ENCODE assay signal across 19 cellular contexts in genomic region chr1:150226486-150226885, GRCh38. TPM values are rescaled to one million over a fixed set of nuclear protein-coding genes. Genes with fewer than 3 reads are reported as not detected.
DNase-seq lines count a peak whose midpoint lies in the region; ATAC-seq, FAIRE-seq and TF ChIP-seq lines count a peak whose summit lies in the region.
"Had no signal": no experiment of that assay in that cellular context is flagged by ENCODE, and none has a peak within 500 bp of the region (broad histone marks: within the 10 kb centered on the region; RNA-seq: fewer than 3 reads in every experiment).

No MANE protein-coding gene starts in this region.

- peaks cover 8% of the 10 kb centered on the region for H3K4me1 Mint-ChIP-seq in activated naive CD8-positive, alpha-beta T cell treated with anti-CD3 and anti-CD28 coated beads for 36 hours
- peaks cover 2% of the 10 kb centered on the region for H3K4me1 Mint-ChIP-seq in activated naive CD8-positive, alpha-beta T cell treated with anti-CD3 and anti-CD28 coated beads, Interleukin-2, amount 50 U/mL, for 24 hours
- H3K4me1 Mint-ChIP-seq in IgD-negative memory B cell, result peaks cover 16 to 19% (median 18%) of the 10 kb centered on the region in 3 donors
- H3K4me1 Mint-ChIP-seq in stimulated activated memory B cell treated with anti-CD40 and anti-IgM and Interleukin-4, amounts not matched to agents 10 μg/mL and 1 μg/mL and 100 μg/mL, for 72 hours, result peaks cover 21% of the 10 kb centered on the region

- H3K9me3 ChIP-seq in GM12878 (replicated peaks; ENCODE audit: control insufficient read depth, insufficient read depth, low read length), result no peaks in the 10 kb centered on the region

- H3K27ac ChIP-seq in GM12878 (ENCODE audit: control insufficient read depth, insufficient read depth), result no peak overlapping the region; the same call in 1 of the 2 replicates
- H3K27ac ChIP-seq: GM23248, RWPE1 had no signal

- intact Hi-C loops in GM12878 (cut with micrococcal nuclease; ENCODE audit: unreplicated experiment), result no loop called here

- no peaks in the 10 kb centered on the region for H3K27me3 ChIP-seq in GM12878 (replicated peaks in 1 of 2; ENCODE audit: control insufficient read depth in 2 of 2, insufficient read depth in 2 of 2, low read length in 1 of 2)

- peaks cover 42% of the 10 kb centered on the region for H3K36me3 Mint-ChIP-seq in activated naive CD8-positive, alpha-beta T cell treated with anti-CD3 and anti-CD28 coated beads for 36 hours
- peaks cover 62% of the 10 kb centered on the region for H3K36me3 Mint-ChIP-seq in activated naive CD8-positive, alpha-beta T cell treated with anti-CD3 and anti-CD28 coated beads, Interleukin-2, amount 50 U/mL, for 24 hours (ENCODE audit: low read depth)
- H3K36me3 Mint-ChIP-seq in IgD-negative memory B cell, result peaks cover 13% of the 10 kb centered on the region
- H3K36me3 Mint-ChIP-seq in stimulated activated memory B cell treated with anti-CD40 and anti-IgM and Interleukin-4, amounts not matched to agents 10 μg/mL and 1 μg/mL and 100 μg/mL, for 72 hours, result peaks cover 70% of the 10 kb centered on the region

- no peak for TF ChIP-seq EP300 in GM12878 (IDR thresholded peaks at IDR 0.05; ENCODE audit: borderline replicate concordance in 1 of 2, control insufficient read depth in 1 of 2, low read depth in 2 of 2, low read length in 2 of 2)

- RAD21 ChIA-PET in GM12878 (lab: Charles Lee; ENCODE audit: unreplicated experiment), result interaction anchor here (1.2 kb wide), 1 partner anchor 153 kb away, joined by 4 read pairs; no protein-coding TSS in a partner anchor

- H3K4me2 ChIP-seq in GM12878 (ENCODE audit: control insufficient read depth, insufficient read depth), result no peak overlapping the region

- H3K9ac ChIP-seq in GM12878 (ENCODE audit: control insufficient read depth, insufficient read depth, low read length), result no peak overlapping the region
- H3K9ac ChIP-seq: GM23248 had no signal

- no peaks in the 10 kb centered on the region for H3K9me3 Mint-ChIP-seq in activated naive CD8-positive, alpha-beta T cell treated with anti-CD3 and anti-CD28 coated beads for 36 hours
- no peaks in the 10 kb centered on the region for H3K9me3 Mint-ChIP-seq in activated naive CD8-positive, alpha-beta T cell treated with anti-CD3 and anti-CD28 coated beads, Interleukin-2, amount 50 U/mL, for 24 hours
- no peaks in the 10 kb centered on the region for H3K9me3 Mint-ChIP-seq in IgD-negative memory B cell
- no peaks in the 10 kb centered on the region for H3K9me3 Mint-ChIP-seq in stimulated activated memory B cell treated with anti-CD40 and anti-IgM and Interleukin-4, amounts not matched to agents 10 μg/mL and 1 μg/mL and 100 μg/mL, for 72 hours
- H3K9me3 Mint-ChIP-seq: CD4-positive, CD25-positive, alpha-beta regulatory T cell had no signal

- no peak for TF ChIP-seq POLR2A in GM12878 (IDR thresholded peaks at IDR 0.05; ENCODE audit: low read depth, low read length)

- in situ Hi-C loops in GM12878 (cut with MboI), result no loop called here

- ATAC-seq in activated naive CD8-positive, alpha-beta T cell treated with anti-CD3 and anti-CD28 coated beads, Interleukin-2, amount 50 U/mL, for 24 hours, result no peak
- ATAC-seq in GM12878, result no peak
- no peak for ATAC-seq in stimulated activated memory B cell treated with anti-CD40 and anti-IgM and Interleukin-4, amounts not matched to agents 10 μg/mL and 1 μg/mL and 100 μg/mL, for 72 hours
- ATAC-seq: HCT116, PC-3 had no signal

- POLR2A ChIA-PET in GM12878 (lab: Charles Lee), result interaction anchor here (0.6 kb wide), 1 partner anchor 302 kb away, joined by 4 read pairs; no protein-coding TSS in a partner anchor

- no peak for TF ChIP-seq RAD21 in GM12878 (IDR thresholded peaks at IDR 0.05; ENCODE audit: insufficient read depth, low read depth, low read length)

- CTCF ChIA-PET in GM12878 (lab: Yijun Ruan, JAX), result interaction anchor here (0.6 to 1.0 kb wide), 3 partner anchors 55 to 154 kb away, joined by 3 read pairs; no protein-coding TSS in a partner anchor

- BruUV-seq in GM12878 (replicated peaks; lab: Mats Ljungman, UMichigan), result TSS peak; percentile 27

- no peaks in the 10 kb centered on the region for H3K27me3 Mint-ChIP-seq in activated naive CD8-positive, alpha-beta T cell treated with anti-CD3 and anti-CD28 coated beads for 36 hours
- no peaks in the 10 kb centered on the region for H3K27me3 Mint-ChIP-seq in activated naive CD8-positive, alpha-beta T cell treated with anti-CD3 and anti-CD28 coated beads, Interleukin-2, amount 50 U/mL, for 24 hours
- no peaks in the 10 kb centered on the region for H3K27me3 Mint-ChIP-seq in IgD-negative memory B cell
- no peaks in the 10 kb centered on the region for H3K27me3 Mint-ChIP-seq in stimulated activated memory B cell treated with anti-CD40 and anti-IgM and Interleukin-4, amounts not matched to agents 10 μg/mL and 1 μg/mL and 100 μg/mL, for 72 hours
- H3K27me3 Mint-ChIP-seq: CD4-positive, CD25-positive, alpha-beta regulatory T cell had no signal

- H3K79me2 ChIP-seq in GM12878 (ENCODE audit: control insufficient read depth, insufficient read depth, low read length), result peaks cover 14% of the 10 kb centered on the region

- FAIRE-seq in GM12878 (lab: Jason Lieb, UNC), result peak; percentile 35
- FAIRE-seq: GM18507 had no signal

- 68% methylated on average over 2 of the region's 2 CpGs for WGBS in GM12878 (ENCODE audit: insufficient coverage, insufficient replicate concordance, low lambda C conversion rate, missing lambda C conversion rate)

- H4K20me1 ChIP-seq in GM12878 (ENCODE audit: control insufficient read depth, insufficient read depth), result no peaks in the 10 kb centered on the region

- no peak for DNase-seq in activated naive CD8-positive, alpha-beta T cell treated with anti-CD3 and anti-CD28 coated beads for 36 hours
- no peak for DNase-seq in activated naive CD8-positive, alpha-beta T cell treated with anti-CD3 and anti-CD28 coated beads, Interleukin-2, amount 50 U/mL, for 24 hours
- DNase-seq in GM12878 (ENCODE audit: low read depth, low spot score) (no peak), NK-92 (lab: John Stamatoyannopoulos, UW; ENCODE audit: unreplicated experiment) (no peak), NCI-H510A (lab: John Stamatoyannopoulos, UW) (no peak)
- DNase-seq: ACHN; CD4-positive, CD25-positive, alpha-beta regulatory T cell; DMS79; GM23248; NCI-H1436; NCI-H2029; NCI-H2171; NCI-H446; PC-3 had no signal

- H2AFZ ChIP-seq in GM12878 (ENCODE audit: control insufficient read depth, low read depth, low read length), result no peak overlapping the region
- H2AFZ ChIP-seq: GM23248 had no signal

- H3K36me3 ChIP-seq in GM12878 (ENCODE audit: control insufficient read depth in 2 of 2, insufficient read depth in 2 of 2, low read length in 1 of 2), result peaks cover 7 to 39% of the 10 kb centered on the region in 2 experiments

- no peak for TF ChIP-seq CTCF in GM12878 (IDR thresholded peaks at IDR 0.05 in 2 of 3, conservative IDR thresholded peaks at IDR 0.05 in 1 of 3; ENCODE audit: control insufficient read depth in 2 of 3, extremely low read depth in 1 of 3, insufficient read depth in 1 of 3, low read depth in 3 of 3, low read length in 3 of 3)

- H3K4me3 Mint-ChIP-seq in activated naive CD8-positive, alpha-beta T cell treated with anti-CD3 and anti-CD28 coated beads for 36 hours, result no peak overlapping the region
- H3K4me3 Mint-ChIP-seq in activated naive CD8-positive, alpha-beta T cell treated with anti-CD3 and anti-CD28 coated beads, Interleukin-2, amount 50 U/mL, for 24 hours, result no peak overlapping the region
- peak overlapping the region in 1 of 4 donors; percentile 49 for H3K4me3 Mint-ChIP-seq in IgD-negative memory B cell
- no peak overlapping the region for H3K4me3 Mint-ChIP-seq in stimulated activated memory B cell treated with anti-CD40 and anti-IgM and Interleukin-4, amounts not matched to agents 10 μg/mL and 1 μg/mL and 100 μg/mL, for 72 hours
- H3K4me3 Mint-ChIP-seq: CD4-positive, CD25-positive, alpha-beta regulatory T cell had no signal

- no peaks in the 10 kb centered on the region; the same call in 1 of the 2 replicates for H3K4me1 ChIP-seq in GM12878 (ENCODE audit: control insufficient read depth, insufficient read depth, low read length)

- H3K27ac Mint-ChIP-seq in activated naive CD8-positive, alpha-beta T cell treated with anti-CD3 and anti-CD28 coated beads for 36 hours, result peak overlapping the region; percentile 9
- no peak overlapping the region for H3K27ac Mint-ChIP-seq in activated naive CD8-positive, alpha-beta T cell treated with anti-CD3 and anti-CD28 coated beads, Interleukin-2, amount 50 U/mL, for 24 hours
- H3K27ac Mint-ChIP-seq in IgD-negative memory B cell, result peak overlapping the region; percentile 33 to 47 (median 35)
- H3K27ac Mint-ChIP-seq in stimulated activated memory B cell treated with anti-CD40 and anti-IgM and Interleukin-4, amounts not matched to agents 10 μg/mL and 1 μg/mL and 100 μg/mL, for 72 hours, result peak overlapping the region; percentile 50
- H3K27ac Mint-ChIP-seq: CD4-positive, CD25-positive, alpha-beta regulatory T cell had no signal

- H3K4me3 ChIP-seq in GM12878, result no peak overlapping the region
- H3K4me3 ChIP-seq: GM23248 had no signal

- SMC1A ChIA-PET in GM12878 (lab: Charles Lee; ENCODE audit: uncharacterized antibody, unreplicated experiment), result interaction anchor here (0.6 kb wide), 2 partner anchors 18 to 293 kb away, joined by 3 to 4 read pairs; no protein-coding TSS in a partner anchor

RNA-seq across cellular contexts. Expression of gene ANP32E, which starts 9.4 kb away (rescaled TPM):
- 100 to 1,000 TPM; 176 to 191 TPM for total RNA-seq in activated naive CD8-positive, alpha-beta T cell treated with anti-CD3 and anti-CD28 coated beads for 36 hours
- polyA plus RNA-seq in IgD-negative memory B cell (52.9 TPM), GM12878 (2011; rRNA removed) (67.6 and 129 TPM in 2 replicates), GM12878 (2014; fragmentation: Illumina TruSeq; extraction: Trizol) (137 and 179 TPM in 2 replicates), GM12878 (2014; fragmentation: Nextera tagmentation; extraction: Ambion mirVana) (100 to 1,000 TPM; 142 to 250 TPM), GM12878 (2014; rRNA removed) (66.3 and 73.2 TPM in 2 replicates), GM12878 (2016; fragmentation: Nextera tagmentation; extraction: Ambion mirVana) (100 to 1,000 TPM; 240 to 243 TPM)
- total RNA-seq in GM12878 (2013; cell fraction: nucleolus; rRNA removed), result 14.2 and 14.8 TPM in 2 replicates
- total RNA-seq in GM12878 (2014; rRNA removed) (59.2 and 73.2 TPM in 2 replicates), GM12878 (2014; rRNA removed; fragmentation: Illumina TruSeq; extraction: Trizol) (106 and 111 TPM in 2 replicates), GM12878 (2021) (92.8 and 98.6 TPM in 2 replicates)
- 36.7 TPM for polyA plus RNA-seq in GM12878 (2011; ENCODE audit: low read depth)
- polyA plus RNA-seq in GM12878 (2011; cell fraction: cytosol; rRNA removed), result 13.3 and 15.5 TPM in 2 replicates
- 7.3 and 13.6 TPM in 2 replicates for polyA plus RNA-seq in GM12878 (2011; cell fraction: nucleus; rRNA removed)
- polyA plus RNA-seq in GM12878 (2012), result 74.4 and 94.2 TPM in 2 replicates
- polyA minus RNA-seq in GM12878 (2011; rRNA and poly(A)+ RNA removed), result 26.5 and 33.6 TPM in 2 replicates
- polyA minus RNA-seq in GM12878 (2011; cell fraction: cytosol; rRNA and poly(A)+ RNA removed), result 25.5 and 28.5 TPM in 2 replicates
- 7.5 and 14.4 TPM in 2 replicates for polyA minus RNA-seq in GM12878 (2011; cell fraction: nucleus; rRNA and poly(A)+ RNA removed)

RNA-seq across cellular contexts. Expression of gene CA14, which starts 31.1 kb away (rescaled TPM):
- not detected for total RNA-seq in activated naive CD8-positive, alpha-beta T cell treated with anti-CD3 and anti-CD28 coated beads for 36 hours
- 0.71 TPM for polyA plus RNA-seq in IgD-negative memory B cell
- total RNA-seq in GM12878 (2013; cell fraction: nucleolus; rRNA removed), result not detected in 2 replicates
- not detected in 2 replicates for total RNA-seq in GM12878 (2014; rRNA removed)
- total RNA-seq in GM12878 (2014; rRNA removed; fragmentation: Illumina TruSeq; extraction: Trizol), result not detected in 2 replicates
- total RNA-seq in GM12878 (2021), result not detected in 2 replicates
- 0.28 TPM for polyA plus RNA-seq in GM12878 (2011; ENCODE audit: low read depth)
- not detected in 2 replicates for polyA plus RNA-seq in GM12878 (2011; rRNA removed)
- not detected in 2 replicates for polyA plus RNA-seq in GM12878 (2011; cell fraction: cytosol; rRNA removed)
- polyA plus RNA-seq in GM12878 (2011; cell fraction: nucleus; rRNA removed), result not detected in 2 replicates
- 0.29 and 0.69 TPM in 2 replicates for polyA plus RNA-seq in GM12878 (2012)
- not detected in 2 replicates for polyA plus RNA-seq in GM12878 (2014; fragmentation: Illumina TruSeq; extraction: Trizol)
- under 1 TPM; 0.11 to 0.26 TPM for polyA plus RNA-seq in GM12878 (2014; fragmentation: Nextera tagmentation; extraction: Ambion mirVana)
- not detected in 2 replicates for polyA plus RNA-seq in GM12878 (2014; rRNA removed)
- polyA plus RNA-seq in GM12878 (2016; fragmentation: Nextera tagmentation; extraction: Ambion mirVana), result under 1 TPM; 0.32 to 0.35 TPM
- not detected in 2 replicates for polyA minus RNA-seq in GM12878 (2011; rRNA and poly(A)+ RNA removed)
- polyA minus RNA-seq in GM12878 (2011; cell fraction: cytosol; rRNA and poly(A)+ RNA removed), result not detected in 2 replicates
- polyA minus RNA-seq in GM12878 (2011; cell fraction: nucleus; rRNA and poly(A)+ RNA removed), result not detected in 2 replicates
- total RNA-seq: CD4-positive, CD25-positive, alpha-beta regulatory T cell; GM23248; PC-3 had no signal
- polyA plus RNA-seq: GM23248 had no signal

RNA-seq across cellular contexts. Expression of gene APH1A, which starts 42.3 kb away (rescaled TPM):
- total RNA-seq in activated naive CD8-positive, alpha-beta T cell treated with anti-CD3 and anti-CD28 coated beads for 36 hours, result 100 to 1,000 TPM; 123 to 126 TPM
- polyA plus RNA-seq in IgD-negative memory B cell (78.4 TPM), GM12878 (2011; rRNA removed) (95.5 and 116 TPM in 2 replicates), GM12878 (2014; fragmentation: Illumina TruSeq; extraction: Trizol) (83.0 and 106 TPM in 2 replicates), GM12878 (2014; fragmentation: Nextera tagmentation; extraction: Ambion mirVana) (10 to 100 TPM in 1 of 2 experiments, 1 to 10 TPM in 1; 6.7 to 13.5 TPM), GM12878 (2014; rRNA removed) (123 and 124 TPM in 2 replicates), GM12878 (2016; fragmentation: Nextera tagmentation; extraction: Ambion mirVana) (10 to 100 TPM; 37.0 to 40.3 TPM)
- total RNA-seq in GM12878 (2013; cell fraction: nucleolus; rRNA removed), result 83.3 and 89.3 TPM in 2 replicates
- total RNA-seq in GM12878 (2014; rRNA removed) (93.7 and 95.7 TPM in 2 replicates), GM12878 (2014; rRNA removed; fragmentation: Illumina TruSeq; extraction: Trizol) (79.4 and 79.7 TPM in 2 replicates), GM12878 (2021) (130 TPM in 2 replicates)
- 60.5 TPM for polyA plus RNA-seq in GM12878 (2011; ENCODE audit: low read depth)
- 135 and 141 TPM in 2 replicates for polyA plus RNA-seq in GM12878 (2011; cell fraction: cytosol; rRNA removed)
- polyA plus RNA-seq in GM12878 (2011; cell fraction: nucleus; rRNA removed), result 84.7 and 101 TPM in 2 replicates
- 92.8 and 97.7 TPM in 2 replicates for polyA plus RNA-seq in GM12878 (2012)
- polyA minus RNA-seq in GM12878 (2011; rRNA and poly(A)+ RNA removed), result 136 and 150 TPM in 2 replicates
- 34.7 and 35.0 TPM in 2 replicates for polyA minus RNA-seq in GM12878 (2011; cell fraction: cytosol; rRNA and poly(A)+ RNA removed)
- 72.4 and 90.9 TPM in 2 replicates for polyA minus RNA-seq in GM12878 (2011; cell fraction: nucleus; rRNA and poly(A)+ RNA removed)

RNA-seq across cellular contexts. Expression of gene C1orf54, which starts 46.1 kb away (rescaled TPM):
- under 1 TPM; 0.48 to 0.78 TPM for total RNA-seq in activated naive CD8-positive, alpha-beta T cell treated with anti-CD3 and anti-CD28 coated beads for 36 hours
- polyA plus RNA-seq in IgD-negative memory B cell (2.9 TPM), GM12878 (2011; rRNA removed) (3.0 and 3.1 TPM in 2 replicates), GM12878 (2014; fragmentation: Illumina TruSeq; extraction: Trizol) (22.8 and 31.8 TPM in 2 replicates), GM12878 (2014; fragmentation: Nextera tagmentation; extraction: Ambion mirVana) (10 to 100 TPM; 80.3 to 87.7 TPM), GM12878 (2014; rRNA removed) (21.4 and 28.4 TPM in 2 replicates), GM12878 (2016; fragmentation: Nextera tagmentation; extraction: Ambion mirVana) (10 to 100 TPM; 32.7 to 33.0 TPM)
- 1.5 and 2.6 TPM in 2 replicates for total RNA-seq in GM12878 (2013; cell fraction: nucleolus; rRNA removed)
- total RNA-seq in GM12878 (2014; rRNA removed) (19.8 and 24.6 TPM in 2 replicates), GM12878 (2014; rRNA removed; fragmentation: Illumina TruSeq; extraction: Trizol) (24.0 and 24.6 TPM in 2 replicates), GM12878 (2021) (13.5 and 16.7 TPM in 2 replicates)
- polyA plus RNA-seq in GM12878 (2011; ENCODE audit: low read depth), result 58.2 TPM
- polyA plus RNA-seq in GM12878 (2011; cell fraction: cytosol; rRNA removed), result 1.8 and 2.5 TPM in 2 replicates
- 2.3 and 2.5 TPM in 2 replicates for polyA plus RNA-seq in GM12878 (2011; cell fraction: nucleus; rRNA removed)
- 16.8 and 23.1 TPM in 2 replicates for polyA plus RNA-seq in GM12878 (2012)
- polyA minus RNA-seq in GM12878 (2011; rRNA and poly(A)+ RNA removed), result 0.82 TPM in 1 of 2 replicates, not detected in the other
- not detected in 2 replicates for polyA minus RNA-seq in GM12878 (2011; cell fraction: cytosol; rRNA and poly(A)+ RNA removed)
- 0.36 and 1.1 TPM in 2 replicates for polyA minus RNA-seq in GM12878 (2011; cell fraction: nucleus; rRNA and poly(A)+ RNA removed)

RNA-seq across cellular contexts. Expression of gene CIART, which starts 55.9 kb away (rescaled TPM):
- total RNA-seq in activated naive CD8-positive, alpha-beta T cell treated with anti-CD3 and anti-CD28 coated beads for 36 hours, result 1 to 10 TPM; 4.9 to 5.2 TPM
- polyA plus RNA-seq in IgD-negative memory B cell, result not detected
- 0.88 and 2.2 TPM in 2 replicates for total RNA-seq in GM12878 (2013; cell fraction: nucleolus; rRNA removed)
- 0.68 and 0.76 TPM in 2 replicates for total RNA-seq in GM12878 (2014; rRNA removed)
- total RNA-seq in GM12878 (2014; rRNA removed; fragmentation: Illumina TruSeq; extraction: Trizol), result 0.60 and 0.76 TPM in 2 replicates
- 0.54 and 1.4 TPM in 2 replicates for total RNA-seq in GM12878 (2021)
- polyA plus RNA-seq in GM12878 (2011; ENCODE audit: low read depth), result 1.6 TPM
- polyA plus RNA-seq in GM12878 (2011; rRNA removed), result 0.61 and 1.4 TPM in 2 replicates
- polyA plus RNA-seq in GM12878 (2011; cell fraction: cytosol; rRNA removed), result 0.96 and 1.1 TPM in 2 replicates
- polyA plus RNA-seq in GM12878 (2011; cell fraction: nucleus; rRNA removed), result 2.1 and 4.0 TPM in 2 replicates
- polyA plus RNA-seq in GM12878 (2012), result 1.5 and 2.5 TPM in 2 replicates
- polyA plus RNA-seq in GM12878 (2014; fragmentation: Illumina TruSeq; extraction: Trizol), result 1.0 and 2.0 TPM in 2 replicates
- under 1 TPM; 0.61 to 0.62 TPM for polyA plus RNA-seq in GM12878 (2014; fragmentation: Nextera tagmentation; extraction: Ambion mirVana)
- 1.2 and 1.3 TPM in 2 replicates for polyA plus RNA-seq in GM12878 (2014; rRNA removed)
- polyA plus RNA-seq in GM12878 (2016; fragmentation: Nextera tagmentation; extraction: Ambion mirVana), result under 1 TPM; 0.44 to 0.66 TPM
- 0.93 and 1.1 TPM in 2 replicates for polyA minus RNA-seq in GM12878 (2011; rRNA and poly(A)+ RNA removed)
- not detected in 2 replicates for polyA minus RNA-seq in GM12878 (2011; cell fraction: cytosol; rRNA and poly(A)+ RNA removed)
- polyA minus RNA-seq in GM12878 (2011; cell fraction: nucleus; rRNA and poly(A)+ RNA removed), result 0.60 TPM in 1 of 2 replicates, not detected in the other
